ENCODE assay signal across 8 cellular contexts in the genomic region with DNA sequence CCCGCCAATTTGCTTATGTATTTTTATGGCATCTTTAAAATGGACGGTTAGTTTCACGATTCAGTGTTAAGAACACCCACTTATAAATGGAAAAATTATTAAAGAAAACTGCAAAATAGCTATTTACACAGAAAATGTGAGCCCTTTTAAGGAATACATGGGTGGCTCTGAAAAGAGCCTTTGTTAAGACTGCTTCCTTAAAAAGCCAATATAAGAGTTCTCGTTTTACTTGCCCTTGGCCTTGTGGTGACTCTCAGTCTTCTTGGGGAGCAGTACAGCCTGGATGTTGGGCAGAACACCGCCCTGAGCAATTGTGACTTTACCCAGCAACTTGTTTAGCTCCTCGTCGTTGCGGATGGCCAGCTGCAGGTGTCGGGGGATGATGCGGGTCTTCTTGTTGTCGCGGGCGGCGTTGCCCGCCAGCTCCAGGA.
DNase-seq lines count a peak whose midpoint lies in the region; ATAC-seq and TF ChIP-seq lines count a peak whose summit lies in the region.

No MANE protein-coding gene starts in this region.

- H3K4me1 Mint-ChIP-seq in effector memory CD8-positive, alpha-beta T cell (ENCODE audit: low read depth in 2 of 2) = peaks cover 29 to 38% of the 10 kb centered on the region in 2 donors
- H3K4me1 Mint-ChIP-seq in naive thymus-derived CD8-positive, alpha-beta T cell = peaks cover 25 to 49% (median 39%) of the 10 kb centered on the region in 4 donors

- H3K9me3 ChIP-seq in Panc1 (ENCODE audit: control insufficient read depth, insufficient read depth, low read depth, low read length) = no peaks in the 10 kb centered on the region

- DNase-seq in Panc1 (ENCODE audit: low read depth, low spot score) = no peak
- no peak for DNase-seq in effector memory CD8-positive, alpha-beta T cell
- peak in 1 of 10 donors; percentile 36 for DNase-seq in naive thymus-derived CD8-positive, alpha-beta T cell
- no peak for DNase-seq in stimulated activated naive CD4-positive, alpha-beta T cell (lab: John Stamatoyannopoulos, UW)

- peak overlapping the region; percentile 98 to 99 for H3K27ac Mint-ChIP-seq in effector memory CD8-positive, alpha-beta T cell
- peak overlapping the region; percentile 94 to 99 (median 98) for H3K27ac Mint-ChIP-seq in naive thymus-derived CD8-positive, alpha-beta T cell

- peaks cover 57% of the 10 kb centered on the region for H3K36me3 Mint-ChIP-seq in effector memory CD8-positive, alpha-beta T cell (ENCODE audit: insufficient read depth)
- H3K36me3 Mint-ChIP-seq in naive thymus-derived CD8-positive, alpha-beta T cell = no peaks in the 10 kb centered on the region

- peak overlapping the region; percentile 97 to 98 for H3K4me3 Mint-ChIP-seq in effector memory CD8-positive, alpha-beta T cell
- peak overlapping the region; percentile 88 to 99 (median 96) for H3K4me3 Mint-ChIP-seq in naive thymus-derived CD8-positive, alpha-beta T cell

- intact Hi-C loops in Panc1 (cut with micrococcal nuclease; ENCODE audit: unreplicated experiment) = loop anchor here (5.0 kb wide), 1 partner anchor 41 kb away; a partner anchor contains a TSS

- no peaks in the 10 kb centered on the region for H3K27me3 ChIP-seq in Panc1 (ENCODE audit: control insufficient read depth, insufficient read depth, low read length)

- H3K9me3 Mint-ChIP-seq in effector memory CD8-positive, alpha-beta T cell = no peaks in the 10 kb centered on the region
- no peaks in the 10 kb centered on the region for H3K9me3 Mint-ChIP-seq in naive thymus-derived CD8-positive, alpha-beta T cell

- POLR2A ChIA-PET in Panc1 (lab: Charles Lee) = interaction anchor here (0.6 to 5.4 kb wide), 7 partner anchors 9 to 1611 kb away, joined by 3 to 42 read pairs (median 9); a partner anchor contains a TSS
- POLR2A ChIA-PET in naive thymus-derived CD8-positive, alpha-beta T cell (lab: Charles Lee) = interaction anchor here (0.6 to 17.3 kb wide), 44 partner anchors 7 to 1694 kb away, joined by 3 to 616 read pairs (median 15); a partner anchor contains a TSS

- H3K27me3 Mint-ChIP-seq in effector memory CD8-positive, alpha-beta T cell = no peaks in the 10 kb centered on the region
- H3K27me3 Mint-ChIP-seq in naive thymus-derived CD8-positive, alpha-beta T cell = no peaks in the 10 kb centered on the region

- TF ChIP-seq CTCF in Panc1 (IDR thresholded peaks at IDR 0.05) = no peak

- in situ Hi-C loops in Panc1 (cut with HindIII; ENCODE audit: low pct_unique_long_range_greater_than_20kb, low sequenced_read_pairs) = no loop called here

- peak overlapping the region; percentile 80 to 85 for H3K4me3 ChIP-seq in Panc1 (ENCODE audit: low read depth in 2 of 2, low read length in 2 of 2)

- CTCF ChIA-PET in Panc1 (lab: Charles Lee) = no interaction called here

- peak overlapping the region; percentile 97 for H3K27ac ChIP-seq in Panc1 (ENCODE audit: low read length)

- TSS peak; percentile 93 for BruUV-seq in Panc1 (replicated peaks; lab: Mats Ljungman, UMichigan)

- peaks cover 34% of the 10 kb centered on the region for H3K4me1 ChIP-seq in Panc1 (ENCODE audit: control insufficient read depth, insufficient read depth, low read length)

- H3K36me3 ChIP-seq in Panc1 (ENCODE audit: control insufficient read depth, insufficient read depth, low read length) = no peaks in the 10 kb centered on the region; the same call in none of the 2 replicates

- ATAC-seq in GM18499 (IDR thresholded peaks at IDR 0.05; ENCODE audit: insufficient read depth, unreplicated experiment) (peak; percentile 0), HG02623 (IDR thresholded peaks at IDR 0.05; ENCODE audit: unreplicated experiment) (peak; percentile 5), Panc1 (peak; percentile 8), HG02763 (IDR thresholded peaks at IDR 0.05; ENCODE audit: unreplicated experiment) (no peak), GM19467 (IDR thresholded peaks at IDR 0.05; ENCODE audit: unreplicated experiment) (no peak)
- peak; percentile 3 for ATAC-seq in effector memory CD8-positive, alpha-beta T cell (replicated peaks)
- ATAC-seq in naive thymus-derived CD8-positive, alpha-beta T cell = peak; percentile 0 to 5

Comparison
In these comparisons a context has a peak if more than half of its experiments do, and no peak if none do; other contexts are left out.
1. ATAC-seq: peak in GM18499 (single experiment), HG02623 (single experiment), Panc1 (single experiment), effector memory CD8-positive, alpha-beta T cell (single experiment) and naive thymus-derived CD8-positive, alpha-beta T cell (2 of 2); none in HG02763 (single experiment) and GM19467 (single experiment).